In the genomic region with DNA sequence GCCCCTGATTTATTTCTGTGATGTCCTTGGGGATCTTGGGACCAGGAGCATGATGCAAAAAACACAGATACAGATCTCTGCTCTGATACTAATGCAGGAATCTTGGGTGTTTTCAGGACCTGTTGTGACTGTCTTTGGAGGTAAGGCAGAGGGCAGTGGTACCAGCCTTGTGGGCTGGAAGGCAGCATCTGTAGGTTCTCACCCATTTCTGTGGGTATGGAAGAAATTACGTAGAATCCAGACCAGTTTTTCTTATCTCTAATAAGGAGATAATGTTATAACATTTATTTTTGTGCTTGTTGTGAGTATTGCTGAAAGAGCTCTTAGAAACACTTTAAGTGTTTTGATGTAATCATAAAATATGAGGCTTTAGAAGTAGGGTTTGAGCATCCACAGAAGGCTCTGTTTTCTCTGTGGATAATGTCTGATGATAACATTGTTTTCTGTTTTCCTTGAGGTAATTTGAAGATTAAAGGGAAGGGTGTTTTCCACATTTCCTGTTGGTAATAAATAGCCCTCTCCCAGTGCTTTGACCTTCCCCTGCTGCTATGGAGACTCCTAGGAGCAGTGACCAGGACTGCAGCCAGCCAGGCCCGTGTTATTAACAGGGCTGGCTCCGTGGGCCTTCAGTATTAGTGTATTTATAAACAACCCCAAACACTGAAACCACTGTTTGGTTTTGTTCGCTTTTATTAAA, we compare ENCODE assay signal across 13 cellular contexts. TPM values are rescaled to one million over a fixed set of nuclear protein-coding genes. Genes with fewer than 3 reads are reported as not detected.
A peak's percentile ranks its signal among the peaks of the same experiment; 100 is the strongest.
DNase-seq lines count a peak whose midpoint lies in the region; ATAC-seq and TF ChIP-seq lines count a peak whose summit lies in the region.
"Had no signal": no experiment of that assay in that cellular context is flagged by ENCODE, and none has a peak within 500 bp of the region (broad histone marks: within the 10 kb centered on the region; RNA-seq: fewer than 3 reads in every experiment).

No MANE protein-coding gene starts in this region.

- no peak for TF ChIP-seq POLR2A in testis (IDR thresholded peaks at IDR 0.05)

- 80% methylated on average over 1 of the region's 4 CpGs; no CpG with 5 or more reads in 1 of the 2 experiments for WGBS in mesodermal cell (ENCODE audit: insufficient coverage in 2 of 2), 2 experiments
- WGBS in testis, 2 donors: 22 to 50% methylated on average over 4 of the region's 4 CpGs

- DNase-seq in Right ventricle myocardium superior (peak; percentile 65), testis (peak; percentile 62), glomerular visceral epithelial cell (ENCODE audit: extremely low spot score) (no peak)
- DNase-seq in stimulated activated CD4-positive, alpha-beta T cell treated with anti-CD3 and anti-CD28 coated beads, Interleukin-4, amount 100 ng/mL, for 4 hours: no peak
- DNase-seq: activated CD4-positive, alpha-beta T cell treated with anti-CD3 and anti-CD28 coated beads for 1 hour; NCI-H1105; occipital lobe; stimulated activated CD4-positive, alpha-beta T cell treated with anti-CD3 and anti-CD28 coated beads, Interleukin-4, amount 100 ng/mL, for 1 hour; stimulated activated naive CD8-positive, alpha-beta T cell treated with anti-CD3 and anti-CD28 coated beads, Interleukin-15, amount 100 ng/mL, for 72 hours had no signal

- intact Hi-C loops in Right ventricle myocardium superior (cut with DNase I) (no loop called here), testis (cut with DNase I; ENCODE audit: low total_unique reads) (no loop called here)

- H3K9me3 ChIP-seq in mesodermal cell (ENCODE audit: control insufficient read depth, low read length): no peaks in the 10 kb centered on the region
- H3K9me3 ChIP-seq in testis: no peaks in the 10 kb centered on the region

- peak; percentile 87 for ATAC-seq in SK-N-SH treated with all-trans-retinoic acid at 6 μM for 48 hours
- peak; percentile 84 for ATAC-seq in Right ventricle myocardium superior (ENCODE audit: poor library complexity)
- no peak for ATAC-seq in GM21717 (IDR thresholded peaks at IDR 0.05; ENCODE audit: unreplicated experiment)
- no peak for ATAC-seq in HG02588 (IDR thresholded peaks at IDR 0.05; ENCODE audit: unreplicated experiment)
- ATAC-seq: stimulated activated naive CD8-positive, alpha-beta T cell treated with anti-CD3 and anti-CD28 coated beads, Interleukin-15, amount 100 ng/mL, for 72 hours had no signal

- no peaks in the 10 kb centered on the region for H3K27me3 ChIP-seq in testis

- H3K4me3 ChIP-seq in mesodermal cell (ENCODE audit: extremely low read depth, insufficient read depth, low read length, poor library complexity, severe bottlenecking): no peak overlapping the region
- no peak overlapping the region for H3K4me3 ChIP-seq in testis

- no peak for TF ChIP-seq CTCF in testis (IDR thresholded peaks at IDR 0.05)

- H3K4me1 ChIP-seq in mesodermal cell (ENCODE audit: control insufficient read depth, insufficient read depth, low read length, poor library complexity, severe bottlenecking) (peaks cover 14% of the 10 kb centered on the region), testis (peaks cover under 1% of the 10 kb centered on the region)

- H3K36me3 ChIP-seq in mesodermal cell (ENCODE audit: control insufficient read depth, insufficient read depth, low read length): no peaks in the 10 kb centered on the region
- H3K36me3 ChIP-seq in testis (ENCODE audit: low read depth, missing control alignments): no peaks in the 10 kb centered on the region

- H3K27ac ChIP-seq in mesodermal cell (ENCODE audit: low read depth, low read length, severe bottlenecking): peak overlapping the region; percentile 46
- peak overlapping the region in 1 of 2 donors; percentile 48 for H3K27ac ChIP-seq in testis

TF ChIP-seq in SK-N-SH treated with all-trans-retinoic acid at 6 μM for 48 hours, 23 proteins besides CTCF, POLR2A, EP300 and RAD21 (continues in another document):
- peak; percentile 54; the same call in 1 of the 2 replicates for TF ChIP-seq CSRNP3 (CRISPR knock-in tag; IDR thresholded peaks at IDR 0.05)
- peak; percentile 73 for TF ChIP-seq ISL1 (CRISPR knock-in tag; IDR thresholded peaks at IDR 0.05)
- TF ChIP-seq, protein P1, sequence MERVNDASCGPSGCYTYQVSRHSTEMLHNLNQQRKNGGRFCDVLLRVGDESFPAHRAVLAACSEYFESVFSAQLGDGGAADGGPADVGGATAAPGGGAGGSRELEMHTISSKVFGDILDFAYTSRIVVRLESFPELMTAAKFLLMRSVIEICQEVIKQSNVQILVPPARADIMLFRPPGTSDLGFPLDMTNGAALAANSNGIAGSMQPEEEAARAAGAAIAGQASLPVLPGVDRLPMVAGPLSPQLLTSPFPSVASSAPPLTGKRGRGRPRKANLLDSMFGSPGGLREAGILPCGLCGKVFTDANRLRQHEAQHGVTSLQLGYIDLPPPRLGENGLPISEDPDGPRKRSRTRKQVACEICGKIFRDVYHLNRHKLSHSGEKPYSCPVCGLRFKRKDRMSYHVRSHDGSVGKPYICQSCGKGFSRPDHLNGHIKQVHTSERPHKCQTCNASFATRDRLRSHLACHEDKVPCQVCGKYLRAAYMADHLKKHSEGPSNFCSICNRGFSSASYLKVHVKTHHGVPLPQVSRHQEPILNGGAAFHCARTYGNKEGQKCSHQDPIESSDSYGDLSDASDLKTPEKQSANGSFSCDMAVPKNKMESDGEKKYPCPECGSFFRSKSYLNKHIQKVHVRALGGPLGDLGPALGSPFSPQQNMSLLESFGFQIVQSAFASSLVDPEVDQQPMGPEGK (CRISPR knock-in tag; IDR thresholded peaks at IDR 0.05; ENCODE audit: borderline replicate concordance): no peak
- peak; percentile 8; the same call in 1 of the 2 replicates for TF ChIP-seq GLIS3 (CRISPR knock-in tag; IDR thresholded peaks at IDR 0.05)
- TF ChIP-seq PPARA (CRISPR knock-in tag; IDR thresholded peaks at IDR 0.05; ENCODE audit: borderline replicate concordance): no peak
- 0 out of 2 replicates have a peak, but pooled peaks have one; percentile 4 for TF ChIP-seq CREB5 (CRISPR knock-in tag; IDR thresholded peaks at IDR 0.05; ENCODE audit: low read depth)
- no peak for TF ChIP-seq ZNF8 (CRISPR knock-in tag; IDR thresholded peaks at IDR 0.05)
- TF ChIP-seq, protein P2, sequence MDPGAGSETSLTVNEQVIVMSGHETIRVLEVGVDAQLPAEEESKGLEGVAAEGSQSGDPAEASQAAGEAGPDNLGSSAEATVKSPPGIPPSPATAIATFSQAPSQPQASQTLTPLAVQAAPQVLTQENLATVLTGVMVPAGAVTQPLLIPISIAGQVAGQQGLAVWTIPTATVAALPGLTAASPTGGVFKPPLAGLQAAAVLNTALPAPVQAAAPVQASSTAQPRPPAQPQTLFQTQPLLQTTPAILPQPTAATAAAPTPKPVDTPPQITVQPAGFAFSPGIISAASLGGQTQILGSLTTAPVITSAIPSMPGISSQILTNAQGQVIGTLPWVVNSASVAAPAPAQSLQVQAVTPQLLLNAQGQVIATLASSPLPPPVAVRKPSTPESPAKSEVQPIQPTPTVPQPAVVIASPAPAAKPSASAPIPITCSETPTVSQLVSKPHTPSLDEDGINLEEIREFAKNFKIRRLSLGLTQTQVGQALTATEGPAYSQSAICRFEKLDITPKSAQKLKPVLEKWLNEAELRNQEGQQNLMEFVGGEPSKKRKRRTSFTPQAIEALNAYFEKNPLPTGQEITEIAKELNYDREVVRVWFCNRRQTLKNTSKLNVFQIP (CRISPR knock-in tag; IDR thresholded peaks at IDR 0.05; ENCODE audit: borderline replicate concordance, low read depth): no peak
- TF ChIP-seq ZNF565 (CRISPR knock-in tag; conservative IDR thresholded peaks at IDR 0.05; ENCODE audit: low read depth): no peak
- TF ChIP-seq TCF4 (CRISPR knock-in tag; IDR thresholded peaks at IDR 0.05; ENCODE audit: borderline replicate concordance): peak; percentile 97

RNA-seq across cellular contexts. Expression of gene DCP1B, which starts 9.4 kb away (rescaled TPM):
- total RNA-seq in Right ventricle myocardium superior: 1.6 TPM
- 32.3 TPM for polyA plus RNA-seq in mesodermal cell (2013, experiment 1 of 2)
- 28.8 TPM for polyA plus RNA-seq in mesodermal cell (2013, experiment 2 of 2)
- 10 to 100 TPM; 36.6 to 40.0 TPM for total RNA-seq in testis
- 56.1 TPM for polyA plus RNA-seq in testis (ENCODE audit: insufficient read depth, low read depth, low replicate concordance)

RNA-seq across cellular contexts. Expression of gene CACNA1C, which starts 39.1 kb away (rescaled TPM):
- total RNA-seq in Right ventricle myocardium superior (151 TPM), testis (10 to 100 TPM; 20.3 to 36.8 TPM)
- polyA plus RNA-seq in mesodermal cell (2013, experiment 1 of 2): 8.0 TPM
- polyA plus RNA-seq in mesodermal cell (2013, experiment 2 of 2): 8.2 TPM
- 32.0 TPM for polyA plus RNA-seq in testis (ENCODE audit: insufficient read depth, low read depth, low replicate concordance)

Comparison
In these comparisons a context has a peak if more than half of its experiments do, and no peak if none do; other contexts are left out.
1. ATAC-seq: peak in SK-N-SH treated with all-trans-retinoic acid at 6 μM for 48 hours (single experiment) and Right ventricle myocardium superior (single experiment); none in GM21717 (single experiment) and HG02588 (single experiment).
2. DNase-seq: peak in Right ventricle myocardium superior (single experiment) and testis (single experiment); none in glomerular visceral epithelial cell (single experiment) and stimulated activated CD4-positive, alpha-beta T cell treated with anti-CD3 and anti-CD28 coated beads, Interleukin-4, amount 100 ng/mL, for 4 hours (0 of 2).
3. RNA of gene DCP1B, which starts 9.4 kb away (total RNA-seq): 36.6 to 40.0 TPM in testis; 1.6 TPM in Right ventricle myocardium superior (single experiment); every median in the first group is over 10 times any median in the second.